Comparison of ENCODE assay signal across 13 cellular contexts in genomic region chr9:96230002-96230401, GRCh38.
"Had no signal": no experiment of that assay in that cellular context is flagged by ENCODE, and none has a peak within 500 bp of the region (broad histone marks: within the 10 kb centered on the region; RNA-seq: fewer than 3 reads in every experiment).

No MANE protein-coding gene starts in this region.

- DNase-seq: activated CD4-positive, CD25-positive, alpha-beta regulatory T cell treated with anti-CD3 and anti-CD28 coated beads, Interleukin-2, amount 50 U/mL, for 72 hours; activated gamma-delta T cell treated with Interleukin-2 at 50 U/mL for 16 hours; immature natural killer cell; left ventricle myocardium superior; stimulated activated CD4-positive, alpha-beta T cell treated with anti-CD3 and anti-CD28 coated beads, Interleukin-2, amount 100 ng/mL, for 24 hours; stimulated activated naive CD8-positive, alpha-beta T cell treated with anti-CD3 and anti-CD28 coated beads, Interleukin-15, Interleukin-2, amounts not matched to agents 100 U/mL and 50 U/mL, for 24 hours; substantia nigra; tibial artery had no signal

- H3K4me3 Mint-ChIP-seq: activated T-helper 1 cell treated with anti-CD3 and anti-CD28 coated beads, Interleukin-12 subunit alpha, Interleukin-12 subunit beta, Interleukin-2, Interleukin-4 antibody, amounts not matched to agents 30 ng/mL and 10 ng/mL and 1 ng/mL, durations not matched to agents 14 hours and 24 hours and 36 hours; immature natural killer cell; T-helper 1 cell treated with Interleukin-12 subunit alpha and Interleukin-12 subunit beta and Interleukin-4 antibody, amounts not matched to agents 30 μg/mL and 1 μg/mL, for 36 hours had no signal

- FAIRE-seq: urothelium cell line had no signal

- H3K27me3 ChIP-seq: tibial artery had no signal

- H3K36me3 ChIP-seq: tibial artery had no signal

- H3K4me3 ChIP-seq: tibial artery had no signal

- H3K27me3 Mint-ChIP-seq: progenitor cell of endocrine pancreas had no signal

- H3K4me1 Mint-ChIP-seq: immature natural killer cell had no signal

- H3K27ac ChIP-seq: tibial artery had no signal

- H3K27ac Mint-ChIP-seq: activated naive CD4-positive, alpha-beta T cell treated with anti-CD3 and anti-CD28 coated beads, Interleukin-2, amount 50 U/mL, for 72 hours; activated T-helper 1 cell treated with anti-CD3 and anti-CD28 coated beads, Interleukin-12 subunit alpha, Interleukin-12 subunit beta, Interleukin-2, Interleukin-4 antibody, amounts not matched to agents 30 ng/mL and 10 ng/mL and 1 ng/mL, durations not matched to agents 14 hours and 24 hours and 36 hours; immature natural killer cell; progenitor cell of endocrine pancreas; T-helper 1 cell treated with Interleukin-12 subunit alpha and Interleukin-12 subunit beta and Interleukin-4 antibody, amounts not matched to agents 30 μg/mL and 1 μg/mL, for 36 hours had no signal

- H3K36me3 Mint-ChIP-seq: immature natural killer cell had no signal
